Comparison of ENCODE assay signal across 9 cellular contexts in genomic region chr3:50591196-50591741, GRCh38. TPM values are rescaled to one million over a fixed set of nuclear protein-coding genes. Genes with fewer than 3 reads are reported as not detected.
A peak's percentile ranks its signal among the peaks of the same experiment; 100 is the strongest.
DNase-seq lines count a peak whose midpoint lies in the region; ATAC-seq and TF ChIP-seq lines count a peak whose summit lies in the region.
"Had no signal": no experiment of that assay in that cellular context is flagged by ENCODE, and none has a peak within 500 bp of the region (broad histone marks: within the 10 kb centered on the region; RNA-seq: fewer than 3 reads in every experiment).

No MANE protein-coding gene starts in this region.

- TF ChIP-seq CTCF in colonic mucosa (IDR thresholded peaks at IDR 0.05): no peak

- no peaks in the 10 kb centered on the region for H3K36me3 ChIP-seq in effector memory CD4-positive, alpha-beta T cell (ENCODE audit: control insufficient read depth, insufficient read depth, low read length)
- H3K36me3 ChIP-seq in colonic mucosa: no peaks in the 10 kb centered on the region

- intact Hi-C loops in colonic mucosa (cut with DNase I): no loop called here

- H3K27ac Mint-ChIP-seq in IgD-negative memory B cell: peak overlapping the region in 2 of 3 donors; percentile 41 to 76

- no peaks in the 10 kb centered on the region for H3K9me3 Mint-ChIP-seq in IgD-negative memory B cell

- peak; percentile 1 for ATAC-seq in stimulated activated naive CD8-positive, alpha-beta T cell treated with anti-CD3 and anti-CD28 coated beads, Interleukin-15, Interleukin-2, amounts not matched to agents 100 U/mL and 50 U/mL, for 24 hours
- ATAC-seq in GM18498 (IDR thresholded peaks at IDR 0.05; ENCODE audit: unreplicated experiment): no peak

- no peaks in the 10 kb centered on the region for H3K9me3 ChIP-seq in effector memory CD4-positive, alpha-beta T cell (ENCODE audit: control insufficient read depth, low read length)
- H3K9me3 ChIP-seq in colonic mucosa: no peaks in the 10 kb centered on the region

- H3K9ac ChIP-seq in colonic mucosa (ENCODE audit: low read depth in 2 of 2, low read length in 2 of 2): peak overlapping the region in 1 of 2 donors; percentile 21

- H3K27ac ChIP-seq in effector memory CD4-positive, alpha-beta T cell (ENCODE audit: insufficient read depth, low read length, poor library complexity, severe bottlenecking): peak overlapping the region; percentile 82
- no peak overlapping the region for H3K27ac ChIP-seq in colonic mucosa

- peak overlapping the region in 3 of 4 donors; percentile 83 to 92 (median 88) for H3K4me3 Mint-ChIP-seq in IgD-negative memory B cell

- H3K27me3 ChIP-seq in effector memory CD4-positive, alpha-beta T cell (replicated peaks; ENCODE audit: control insufficient read depth, insufficient read depth, low read length, poor library complexity, severe bottlenecking): no peaks in the 10 kb centered on the region
- no peaks in the 10 kb centered on the region for H3K27me3 ChIP-seq in colonic mucosa

- peaks cover 67% of the 10 kb centered on the region for H3K4me1 ChIP-seq in effector memory CD4-positive, alpha-beta T cell (ENCODE audit: control insufficient read depth, insufficient read depth, low read length, poor library complexity, severe bottlenecking)
- peaks cover 6% of the 10 kb centered on the region for H3K4me1 ChIP-seq in colonic mucosa

- peaks cover 13 to 20% (median 16%) of the 10 kb centered on the region in 3 donors for H3K4me1 Mint-ChIP-seq in IgD-negative memory B cell

- no peak overlapping the region for H3K4me3 ChIP-seq in effector memory CD4-positive, alpha-beta T cell (ENCODE audit: insufficient read depth, low read depth, low read length, poor library complexity, severe bottlenecking)
- no peak overlapping the region for H3K4me3 ChIP-seq in colonic mucosa

- no peaks in the 10 kb centered on the region for H3K36me3 Mint-ChIP-seq in IgD-negative memory B cell

- peak; percentile 69 for DNase-seq in activated effector memory CD4-positive, alpha-beta T cell treated with anti-CD3 and anti-CD28 coated beads, Interleukin-2, amount 50 U/mL, for 16 hours
- no peak for DNase-seq in activated effector memory CD4-positive, alpha-beta T cell treated with Interleukin-2 at 50 U/mL for 16 hours
- no peak for DNase-seq in effector memory CD4-positive, alpha-beta T cell
- peak; percentile 46 for DNase-seq in stimulated activated naive CD8-positive, alpha-beta T cell treated with anti-CD3 and anti-CD28 coated beads, Interleukin-15, Interleukin-2, amounts not matched to agents 100 U/mL and 50 U/mL, for 24 hours
- DNase-seq in NCI-H748 treated with DMSO at 0.1 percent for 48 hours (lab: John Stamatoyannopoulos, UW) (no peak), colonic mucosa (no peak)
- DNase-seq: NCI-H1105 had no signal

- no peaks in the 10 kb centered on the region for H3K27me3 Mint-ChIP-seq in IgD-negative memory B cell

RNA-seq across cellular contexts. Expression of gene CISH, which starts 20.3 kb away (rescaled TPM):
- 3.1 TPM for polyA plus RNA-seq in IgD-negative memory B cell
- 10 to 100 TPM; 17.1 to 19.6 TPM for total RNA-seq in colonic mucosa

RNA-seq across cellular contexts. Expression of gene HEMK1, which starts 21.9 kb away (rescaled TPM):
- 30.5 TPM for polyA plus RNA-seq in IgD-negative memory B cell
- total RNA-seq in colonic mucosa: 10 to 100 TPM; 23.0 to 28.5 TPM

RNA-seq across cellular contexts. Expression of gene C3orf18, which starts 23.7 kb away (rescaled TPM):
- polyA plus RNA-seq in IgD-negative memory B cell: 7.9 TPM
- 1 to 10 TPM; 2.4 to 2.9 TPM for total RNA-seq in colonic mucosa

RNA-seq across cellular contexts. Expression of gene MAPKAPK3, which starts 25.7 kb away (rescaled TPM):
- polyA plus RNA-seq in IgD-negative memory B cell: 23.7 TPM
- total RNA-seq in colonic mucosa: 10 to 100 TPM; 27.3 to 45.1 TPM

Comparison
In these comparisons a context has a peak if more than half of its experiments do, and no peak if none do; other contexts are left out.
1. DNase-seq: peak in activated effector memory CD4-positive, alpha-beta T cell treated with anti-CD3 and anti-CD28 coated beads, Interleukin-2, amount 50 U/mL, for 16 hours (single experiment) and stimulated activated naive CD8-positive, alpha-beta T cell treated with anti-CD3 and anti-CD28 coated beads, Interleukin-15, Interleukin-2, amounts not matched to agents 100 U/mL and 50 U/mL, for 24 hours (single experiment); none in activated effector memory CD4-positive, alpha-beta T cell treated with Interleukin-2 at 50 U/mL for 16 hours (single experiment), effector memory CD4-positive, alpha-beta T cell (0 of 3), NCI-H748 treated with DMSO at 0.1 percent for 48 hours (single experiment) and colonic mucosa (single experiment).